Comparison of ENCODE assay signal across 17 cellular contexts in genomic region chr20:59291740-59292139, GRCh38. TPM values are rescaled to one million over a fixed set of nuclear protein-coding genes. Genes with fewer than 3 reads are reported as not detected.
DNase-seq lines count a peak whose midpoint lies in the region; ATAC-seq and TF ChIP-seq lines count a peak whose summit lies in the region.
"Had no signal": no experiment of that assay in that cellular context is flagged by ENCODE, and none has a peak within 500 bp of the region (broad histone marks: within the 10 kb centered on the region; RNA-seq: fewer than 3 reads in every experiment).

No MANE protein-coding gene starts in this region.

- no peak overlapping the region for H3K4me3 ChIP-seq in Caco-2 (ENCODE audit: low read depth, low read length)
- H3K4me3 ChIP-seq in SJCRH30 = no peak overlapping the region
- H3K4me3 ChIP-seq in mesendoderm (ENCODE audit: low read length) = no peak overlapping the region
- no peak overlapping the region for H3K4me3 ChIP-seq in thyroid gland (replicated peaks in 1 of 3)
- H3K4me3 ChIP-seq: HAP-1, PC-9 had no signal

- ATAC-seq in GM19324 (IDR thresholded peaks at IDR 0.05; ENCODE audit: low FRiP score, unreplicated experiment) (no peak), GM21528 (IDR thresholded peaks at IDR 0.05; ENCODE audit: low FRiP score, unreplicated experiment) (no peak)

- POLR2A ChIA-PET in Caco-2 (lab: Charles Lee) = no interaction called here

- no peak overlapping the region for H4K8ac ChIP-seq in mesendoderm (ENCODE audit: low read depth, low read length)

- no peak overlapping the region for H3K27ac ChIP-seq in SJCRH30
- H3K27ac ChIP-seq in mesendoderm (ENCODE audit: low read depth, low read length) = no peak overlapping the region
- H3K27ac ChIP-seq in thyroid gland = no peak overlapping the region
- H3K27ac ChIP-seq: PC-9 had no signal

- H3K4me3 Mint-ChIP-seq in Caco-2 (ENCODE audit: unreplicated experiment) = no peak overlapping the region
- H3K4me3 Mint-ChIP-seq: CD4-positive, CD25-positive, alpha-beta regulatory T cell had no signal

- H3K36me3 ChIP-seq in Caco-2 (ENCODE audit: control insufficient read depth, insufficient read depth, low read length) = no peaks in the 10 kb centered on the region
- no peaks in the 10 kb centered on the region for H3K36me3 ChIP-seq in SJCRH30
- no peaks in the 10 kb centered on the region for H3K36me3 ChIP-seq in mesendoderm (ENCODE audit: control insufficient read depth, insufficient read depth, low read length)
- H3K36me3 ChIP-seq in thyroid gland = no peaks in the 10 kb centered on the region
- H3K36me3 ChIP-seq: HAP-1 had no signal

- peaks cover 34% of the 10 kb centered on the region for H3K4me1 Mint-ChIP-seq in Caco-2 (ENCODE audit: low read depth, unreplicated experiment)
- H3K4me1 Mint-ChIP-seq: CD4-positive, CD25-positive, alpha-beta regulatory T cell had no signal

- H2AK5ac ChIP-seq in mesendoderm (ENCODE audit: low read length) = no peak overlapping the region

- H3K36me3 Mint-ChIP-seq in Caco-2 (ENCODE audit: insufficient read depth, unreplicated experiment) = peaks cover 6% of the 10 kb centered on the region
- H3K36me3 Mint-ChIP-seq: CD4-positive, CD25-positive, alpha-beta regulatory T cell had no signal

- H3K27me3 ChIP-seq in Caco-2 (replicated peaks; ENCODE audit: control insufficient read depth, insufficient read depth, low read length) (no peaks in the 10 kb centered on the region), SJCRH30 (no peaks in the 10 kb centered on the region), mesendoderm (ENCODE audit: insufficient read depth, low read length, poor library complexity) (no peaks in the 10 kb centered on the region), thyroid gland (no peaks in the 10 kb centered on the region)

- peak; percentile 49 to 79 for DNase-seq in Caco-2
- peak; percentile 13 for DNase-seq in M059J (ENCODE audit: low read depth)
- DNase-seq in SJCRH30 = peak; percentile 59 to 66
- DNase-seq in mesendoderm = no peak
- no peak for DNase-seq in GF-D8 (lab: John Stamatoyannopoulos, UW)
- no peak for DNase-seq in thyroid gland
- DNase-seq: AML-193; CD4-positive, CD25-positive, alpha-beta regulatory T cell; EL; Karpas-422; NCI-H1436 treated with DMSO at 0.1 percent for 48 hours; NCI-H748 treated with DMSO at 0.1 percent for 48 hours; PC-9; SIG-M5 had no signal

- H3K27ac Mint-ChIP-seq in Caco-2 (ENCODE audit: unreplicated experiment) = no peak overlapping the region
- H3K27ac Mint-ChIP-seq: CD4-positive, CD25-positive, alpha-beta regulatory T cell had no signal

- no peaks in the 10 kb centered on the region for H3K9me3 Mint-ChIP-seq in Caco-2 (ENCODE audit: unreplicated experiment)

- H3K4me2 ChIP-seq in mesendoderm (ENCODE audit: low read length) = no peak overlapping the region
- H3K4me2 ChIP-seq: PC-9 had no signal

- H3K9ac ChIP-seq in mesendoderm (ENCODE audit: low read length) = no peak overlapping the region

- no peak overlapping the region for H2BK15ac ChIP-seq in mesendoderm (replicated peaks; ENCODE audit: low read depth)

- no TSS peak for BruUV-seq in Caco-2 (replicated peaks; lab: Mats Ljungman, UMichigan)

- H2BK120ac ChIP-seq in mesendoderm (ENCODE audit: low read depth, low read length) = no peak overlapping the region

- H4K5ac ChIP-seq in mesendoderm (ENCODE audit: low read length) = no peak overlapping the region

- no peak overlapping the region for H3K56ac ChIP-seq in mesendoderm (ENCODE audit: low read length)

- no peak overlapping the region for H3K23ac ChIP-seq in mesendoderm (ENCODE audit: low read length)

- H3K27me3 Mint-ChIP-seq in Caco-2 (ENCODE audit: insufficient read depth, unreplicated experiment) = no peaks in the 10 kb centered on the region

- peaks cover 47% of the 10 kb centered on the region for H3K4me1 ChIP-seq in Caco-2
- H3K4me1 ChIP-seq in SJCRH30 = peaks cover 24% of the 10 kb centered on the region
- H3K4me1 ChIP-seq in mesendoderm (ENCODE audit: control insufficient read depth, low read depth, low read length) = no peaks in the 10 kb centered on the region
- peaks cover 13 to 16% of the 10 kb centered on the region in 2 donors for H3K4me1 ChIP-seq in thyroid gland
- H3K4me1 ChIP-seq: HAP-1 had no signal

- H3K79me1 ChIP-seq in mesendoderm (ENCODE audit: low read length) = no peaks in the 10 kb centered on the region

- H3K79me2 ChIP-seq in mesendoderm (ENCODE audit: control insufficient read depth, insufficient read depth, low read length) = no peaks in the 10 kb centered on the region

- TF ChIP-seq POLR2A in thyroid gland (IDR thresholded peaks at IDR 0.05) = no peak

- no peaks in the 10 kb centered on the region for H3K9me3 ChIP-seq in Caco-2
- no peaks in the 10 kb centered on the region for H3K9me3 ChIP-seq in SJCRH30 (replicated peaks)
- H3K9me3 ChIP-seq in thyroid gland = no peaks in the 10 kb centered on the region
- H3K9me3 ChIP-seq: HAP-1 had no signal

- H3K4ac ChIP-seq in mesendoderm (ENCODE audit: low read depth, low read length) = peak overlapping the region; percentile 82

- intact Hi-C loops in Caco-2 (cut with micrococcal nuclease; ENCODE audit: unreplicated experiment) = no loop called here
- intact Hi-C loops in thyroid gland (cut with DNase I) = no loop called here

- no peak overlapping the region for H3K18ac ChIP-seq in mesendoderm (ENCODE audit: low read length)

- no peak overlapping the region for H2BK5ac ChIP-seq in mesendoderm (ENCODE audit: low read length)

- CTCF ChIA-PET in Caco-2 (lab: Charles Lee) = interaction anchor here (0.5 kb wide), 1 partner anchor 131 kb away, joined by 3 read pairs; no protein-coding TSS in a partner anchor

- no peak for TF ChIP-seq CTCF in Caco-2 (IDR thresholded peaks at IDR 0.05; ENCODE audit: insufficient read depth in 1 of 2, low read depth in 1 of 2, low read length in 1 of 2, severe bottlenecking in 1 of 2, unreplicated experiment in 1 of 2)
- TF ChIP-seq CTCF in thyroid gland (IDR thresholded peaks at IDR 0.05) = no peak

- WGBS in mesendoderm (ENCODE audit: extremely low coverage, insufficient coverage, low lambda C conversion rate) = no CpG with 5 or more reads among the region's 15 CpGs
- WGBS in thyroid gland, 2 donors = 94% methylated on average over 15 of the region's 15 CpGs

RNA-seq across cellular contexts. Expression of gene EDN3, which starts 8.7 kb away (rescaled TPM):
- 26.8 and 41.8 TPM in 2 replicates for total RNA-seq in Caco-2 (2022)
- total RNA-seq in M059J (2014; rRNA removed; shearing (Covaris generic)) = not detected in 2 replicates
- total RNA-seq in SJCRH30 (2014; rRNA removed; shearing (Covaris generic)) = 92.5 and 97.6 TPM in 2 replicates
- polyA plus RNA-seq in mesendoderm (2013, experiment 1 of 2) = 0.10 TPM
- 0.04 TPM for polyA plus RNA-seq in mesendoderm (2013, experiment 2 of 2)
- total RNA-seq in thyroid gland = 10 to 100 TPM; 10.5 to 89.5 (median 53.6) TPM
- total RNA-seq: PC-9 had no signal
- polyA plus RNA-seq: CD4-positive, CD25-positive, alpha-beta regulatory T cell had no signal

Comparison
In these comparisons a context has a peak if more than half of its experiments do, and no peak if none do; other contexts are left out.
1. DNase-seq: peak in Caco-2 (2 of 2), M059J (single experiment) and SJCRH30 (2 of 2); none in mesendoderm (single experiment), GF-D8 (single experiment) and thyroid gland (0 of 2).
2. RNA of gene EDN3, which starts 8.7 kb away (total RNA-seq): 92.5 to 97.6 TPM in SJCRH30, 10.5 to 89.5 TPM in thyroid gland and 26.8 to 41.8 TPM in Caco-2; not detected in M059J; every median in the first group is over 10 times any median in the second.